ENCODE assay signal across 14 cellular contexts in genomic region chr11:14189874-14190273, GRCh38.
A peak's percentile ranks its signal among the peaks of the same experiment; 100 is the strongest.
DNase-seq lines count a peak whose midpoint lies in the region; ATAC-seq and TF ChIP-seq lines count a peak whose summit lies in the region.
"Had no signal": no experiment of that assay in that cellular context is flagged by ENCODE, and none has a peak within 500 bp of the region (broad histone marks: within the 10 kb centered on the region; RNA-seq: fewer than 3 reads in every experiment).

No MANE protein-coding gene starts in this region.

- TF ChIP-seq CTCF in fibroblast of the aortic adventitia (IDR thresholded peaks at IDR 0.05; ENCODE audit: insufficient read depth, low read length) (no peak), nephron (IDR thresholded peaks at IDR 0.05; ENCODE audit: unreplicated experiment in 3 of 3) (no peak)

- H3K27ac Mint-ChIP-seq in nephron: peak overlapping the region in 2 of 3 experiments; percentile 99
- no peak overlapping the region for H3K27ac Mint-ChIP-seq in activated CD8-positive, alpha-beta T cell treated with anti-CD3 and anti-CD28 coated beads, Interleukin-2, amount 10 ng/mL, durations not matched to agents 7 days and 5 days
- H3K27ac Mint-ChIP-seq in activated CD4-positive, alpha-beta T cell treated with anti-CD3 and anti-CD28 coated beads, Interleukin-2, amount 10 ng/mL, durations not matched to agents 24 days and 14 days: no peak overlapping the region

- no peaks in the 10 kb centered on the region for H3K36me3 Mint-ChIP-seq in nephron (ENCODE audit: low read depth)
- no peaks in the 10 kb centered on the region for H3K36me3 Mint-ChIP-seq in activated CD8-positive, alpha-beta T cell treated with anti-CD3 and anti-CD28 coated beads, Interleukin-2, amount 10 ng/mL, durations not matched to agents 7 days and 5 days (ENCODE audit: low read depth)
- no peaks in the 10 kb centered on the region for H3K36me3 Mint-ChIP-seq in activated CD4-positive, alpha-beta T cell treated with anti-CD3 and anti-CD28 coated beads, Interleukin-2, amount 10 ng/mL, durations not matched to agents 24 days and 14 days (ENCODE audit: low read depth)

- no peaks in the 10 kb centered on the region for H3K27me3 Mint-ChIP-seq in nephron (ENCODE audit: low read depth)
- peaks cover 4% of the 10 kb centered on the region for H3K27me3 Mint-ChIP-seq in activated CD8-positive, alpha-beta T cell treated with anti-CD3 and anti-CD28 coated beads, Interleukin-2, amount 10 ng/mL, durations not matched to agents 7 days and 5 days (ENCODE audit: low read depth)
- H3K27me3 Mint-ChIP-seq in activated CD4-positive, alpha-beta T cell treated with anti-CD3 and anti-CD28 coated beads, Interleukin-2, amount 10 ng/mL, durations not matched to agents 24 days and 14 days: no peaks in the 10 kb centered on the region

- H3K4me3 ChIP-seq in fibroblast of the aortic adventitia (ENCODE audit: low read depth, low read length): no peak overlapping the region

- CTCF ChIA-PET in activated CD8-positive, alpha-beta T cell treated with anti-CD3 and anti-CD28 coated beads, Interleukin-2, amount 10 ng/mL, durations not matched to agents 7 days and 5 days (lab: Charles Lee): no interaction called here

- no peak overlapping the region for H3K4me3 Mint-ChIP-seq in nephron
- H3K4me3 Mint-ChIP-seq in activated CD8-positive, alpha-beta T cell treated with anti-CD3 and anti-CD28 coated beads, Interleukin-2, amount 10 ng/mL, durations not matched to agents 7 days and 5 days: no peak overlapping the region
- H3K4me3 Mint-ChIP-seq in activated CD4-positive, alpha-beta T cell treated with anti-CD3 and anti-CD28 coated beads, Interleukin-2, amount 10 ng/mL, durations not matched to agents 24 days and 14 days: no peak overlapping the region

- H3K4me1 Mint-ChIP-seq in nephron: peaks cover 60% of the 10 kb centered on the region
- no peaks in the 10 kb centered on the region for H3K4me1 Mint-ChIP-seq in activated CD8-positive, alpha-beta T cell treated with anti-CD3 and anti-CD28 coated beads, Interleukin-2, amount 10 ng/mL, durations not matched to agents 7 days and 5 days (ENCODE audit: low read depth)
- no peaks in the 10 kb centered on the region for H3K4me1 Mint-ChIP-seq in activated CD4-positive, alpha-beta T cell treated with anti-CD3 and anti-CD28 coated beads, Interleukin-2, amount 10 ng/mL, durations not matched to agents 24 days and 14 days

- POLR2A ChIA-PET in activated CD8-positive, alpha-beta T cell treated with anti-CD3 and anti-CD28 coated beads, Interleukin-2, amount 10 ng/mL, durations not matched to agents 7 days and 5 days (lab: Charles Lee): no interaction called here

- intact Hi-C loops in Right ventricle myocardium inferior (cut with DNase I) (no loop called here), cardiac septum (cut with DNase I) (no loop called here)
- intact Hi-C loops in activated CD4-positive, alpha-beta T cell treated with anti-CD3 and anti-CD28 coated beads, Interleukin-2, amount 10 ng/mL, durations not matched to agents 24 days and 14 days (cut with micrococcal nuclease): no loop called here

- ATAC-seq in Right ventricle myocardium inferior: peak; percentile 92
- ATAC-seq in GM18867 (IDR thresholded peaks at IDR 0.05; ENCODE audit: unreplicated experiment): no peak
- ATAC-seq in activated CD8-positive, alpha-beta T cell treated with anti-CD3 and anti-CD28 coated beads, Interleukin-2, amount 10 ng/mL, durations not matched to agents 7 days and 5 days: no peak

- no peaks in the 10 kb centered on the region for H3K9me3 Mint-ChIP-seq in nephron
- H3K9me3 Mint-ChIP-seq in activated CD8-positive, alpha-beta T cell treated with anti-CD3 and anti-CD28 coated beads, Interleukin-2, amount 10 ng/mL, durations not matched to agents 7 days and 5 days (ENCODE audit: insufficient read depth): no peaks in the 10 kb centered on the region
- H3K9me3 Mint-ChIP-seq in activated CD4-positive, alpha-beta T cell treated with anti-CD3 and anti-CD28 coated beads, Interleukin-2, amount 10 ng/mL, durations not matched to agents 24 days and 14 days: peaks cover 4% of the 10 kb centered on the region

- DNase-seq in Right ventricle myocardium inferior (ENCODE audit: missing footprints) (peak; percentile 74), cardiac septum (ENCODE audit: low spot score) (no peak), fibroblast of the aortic adventitia (ENCODE audit: low read depth) (peak; percentile 45), NCI-H2196 treated with DMSO at 0.1 percent for 48 hours (lab: John Stamatoyannopoulos, UW; ENCODE audit: unreplicated experiment) (no peak)
- DNase-seq in activated CD8-positive, alpha-beta T cell treated with anti-CD3 and anti-CD28 coated beads, Interleukin-2, amount 10 ng/mL, durations not matched to agents 7 days and 5 days: no peak
- no peak for DNase-seq in activated CD4-positive, alpha-beta T cell treated with anti-CD3 and anti-CD28 coated beads, Interleukin-2, amount 10 ng/mL, durations not matched to agents 24 days and 14 days
- DNase-seq: DMS 273 treated with DMSO at 0.1 percent for 48 hours; effector CD4-positive, alpha-beta T cell; NCI-H1105; NCI-H524 treated with DMSO at 0.1 percent for 48 hours; SIG-M5; WERI-Rb-1 had no signal

Comparison
In these comparisons a context has a peak if more than half of its experiments do, and no peak if none do; other contexts are left out.
1. DNase-seq: peak in Right ventricle myocardium inferior (single experiment) and fibroblast of the aortic adventitia (single experiment); none in cardiac septum (single experiment), NCI-H2196 treated with DMSO at 0.1 percent for 48 hours (single experiment), activated CD8-positive, alpha-beta T cell treated with anti-CD3 and anti-CD28 coated beads, Interleukin-2, amount 10 ng/mL, durations not matched to agents 7 days and 5 days (single experiment) and activated CD4-positive, alpha-beta T cell treated with anti-CD3 and anti-CD28 coated beads, Interleukin-2, amount 10 ng/mL, durations not matched to agents 24 days and 14 days (single experiment).
2. H3K27ac Mint-ChIP-seq: peak in nephron (2 of 3); none in activated CD8-positive, alpha-beta T cell treated with anti-CD3 and anti-CD28 coated beads, Interleukin-2, amount 10 ng/mL, durations not matched to agents 7 days and 5 days (single experiment) and activated CD4-positive, alpha-beta T cell treated with anti-CD3 and anti-CD28 coated beads, Interleukin-2, amount 10 ng/mL, durations not matched to agents 24 days and 14 days (single experiment).